9 cellular contexts compared by ENCODE assay signal in the genomic region with DNA sequence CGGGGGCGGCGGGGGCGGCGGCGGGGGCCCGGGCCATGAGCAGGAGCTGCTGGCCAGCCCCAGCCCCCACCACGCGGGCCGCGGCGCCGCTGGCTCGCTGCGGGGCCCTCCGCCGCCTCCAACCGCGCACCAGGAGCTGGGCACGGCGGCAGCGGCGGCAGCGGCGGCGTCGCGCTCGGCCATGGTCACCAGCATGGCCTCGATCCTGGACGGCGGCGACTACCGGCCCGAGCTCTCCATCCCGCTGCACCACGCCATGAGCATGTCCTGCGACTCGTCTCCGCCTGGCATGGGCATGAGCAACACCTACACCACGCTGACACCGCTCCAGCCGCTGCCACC. TPM values are rescaled to one million over a fixed set of nuclear protein-coding genes. Genes with fewer than 3 reads are reported as not detected.
A peak's percentile ranks its signal among the peaks of the same experiment; 100 is the strongest.
DNase-seq lines count a peak whose midpoint lies in the region; ATAC-seq, FAIRE-seq and TF ChIP-seq lines count a peak whose summit lies in the region.
"Had no signal": no experiment of that assay in that cellular context is flagged by ENCODE, and none has a peak within 500 bp of the region (broad histone marks: within the 10 kb centered on the region; RNA-seq: fewer than 3 reads in every experiment).

No MANE protein-coding gene starts in this region.

- peak overlapping the region; percentile 55 for H3K4me3 Mint-ChIP-seq in activated naive CD4-positive, alpha-beta T cell treated with anti-CD3 and anti-CD28 coated beads, Interleukin-2, amount 50 U/mL, for 24 hours
- H3K4me3 Mint-ChIP-seq in activated CD4-positive, alpha-beta memory T cell treated with anti-CD3 and anti-CD28 coated beads, Interleukin-2, amount 10 ng/mL, durations not matched to agents 7 days and 5 days: peak overlapping the region; percentile 32
- peak overlapping the region; percentile 91 for H3K4me3 Mint-ChIP-seq in type B pancreatic cell

- no peak for DNase-seq in activated naive CD4-positive, alpha-beta T cell treated with anti-CD3 and anti-CD28 coated beads, Interleukin-2, amount 50 U/mL, for 16 hours
- DNase-seq in activated CD4-positive, alpha-beta memory T cell treated with anti-CD3 and anti-CD28 coated beads, Interleukin-2, amount 10 ng/mL, durations not matched to agents 7 days and 5 days: no peak
- DNase-seq in left kidney (ENCODE audit: low read depth, low spot score): peak; percentile 12
- DNase-seq in type B pancreatic cell (ENCODE audit: extremely low spot score, unreplicated experiment): no peak
- no peak for DNase-seq in GM12891 (ENCODE audit: insufficient read length, low spot score)
- DNase-seq: MM.1S had no signal

- H3K4me1 Mint-ChIP-seq in activated naive CD4-positive, alpha-beta T cell treated with anti-CD3 and anti-CD28 coated beads, Interleukin-2, amount 50 U/mL, for 24 hours: peaks cover 45% of the 10 kb centered on the region
- H3K4me1 Mint-ChIP-seq in activated CD4-positive, alpha-beta memory T cell treated with anti-CD3 and anti-CD28 coated beads, Interleukin-2, amount 10 ng/mL, durations not matched to agents 7 days and 5 days: peaks cover 27% of the 10 kb centered on the region
- peaks cover 20% of the 10 kb centered on the region for H3K4me1 Mint-ChIP-seq in type B pancreatic cell (ENCODE audit: unreplicated experiment)

- POLR2A ChIA-PET in activated CD4-positive, alpha-beta memory T cell treated with anti-CD3 and anti-CD28 coated beads, Interleukin-2, amount 10 ng/mL, durations not matched to agents 7 days and 5 days (lab: Charles Lee): no interaction called here

- TF ChIP-seq POLR2A in GM12891 (IDR thresholded peaks at IDR 0.05; ENCODE audit: low read depth, low read length): no peak

- H3K27ac Mint-ChIP-seq in activated naive CD4-positive, alpha-beta T cell treated with anti-CD3 and anti-CD28 coated beads, Interleukin-2, amount 50 U/mL, for 24 hours: no peak overlapping the region
- H3K27ac Mint-ChIP-seq in activated CD4-positive, alpha-beta memory T cell treated with anti-CD3 and anti-CD28 coated beads, Interleukin-2, amount 10 ng/mL, durations not matched to agents 7 days and 5 days: no peak overlapping the region
- no peak overlapping the region for H3K27ac Mint-ChIP-seq in type B pancreatic cell

- ATAC-seq in esophagus mucosa (no peak), GM21423 (IDR thresholded peaks at IDR 0.05; ENCODE audit: unreplicated experiment) (no peak)

- H3K9me3 Mint-ChIP-seq in activated naive CD4-positive, alpha-beta T cell treated with anti-CD3 and anti-CD28 coated beads, Interleukin-2, amount 50 U/mL, for 24 hours: peaks cover 8% of the 10 kb centered on the region
- no peaks in the 10 kb centered on the region for H3K9me3 Mint-ChIP-seq in activated CD4-positive, alpha-beta memory T cell treated with anti-CD3 and anti-CD28 coated beads, Interleukin-2, amount 10 ng/mL, durations not matched to agents 7 days and 5 days
- H3K9me3 Mint-ChIP-seq in type B pancreatic cell: no peaks in the 10 kb centered on the region

- no peak for FAIRE-seq in GM12891 (lab: Jason Lieb, UNC)

- CTCF ChIA-PET in activated CD4-positive, alpha-beta memory T cell treated with anti-CD3 and anti-CD28 coated beads, Interleukin-2, amount 10 ng/mL, durations not matched to agents 7 days and 5 days (lab: Charles Lee): no interaction called here

- TF ChIP-seq CTCF in type B pancreatic cell (conservative IDR thresholded peaks at IDR 0.05): no peak

- H3K27me3 Mint-ChIP-seq in activated naive CD4-positive, alpha-beta T cell treated with anti-CD3 and anti-CD28 coated beads, Interleukin-2, amount 50 U/mL, for 24 hours: peaks cover 66% of the 10 kb centered on the region
- peaks cover 88% of the 10 kb centered on the region for H3K27me3 Mint-ChIP-seq in activated CD4-positive, alpha-beta memory T cell treated with anti-CD3 and anti-CD28 coated beads, Interleukin-2, amount 10 ng/mL, durations not matched to agents 7 days and 5 days
- H3K27me3 Mint-ChIP-seq in type B pancreatic cell: peaks cover 97% of the 10 kb centered on the region

- peaks cover 3% of the 10 kb centered on the region for H3K36me3 Mint-ChIP-seq in activated naive CD4-positive, alpha-beta T cell treated with anti-CD3 and anti-CD28 coated beads, Interleukin-2, amount 50 U/mL, for 24 hours
- H3K36me3 Mint-ChIP-seq in activated CD4-positive, alpha-beta memory T cell treated with anti-CD3 and anti-CD28 coated beads, Interleukin-2, amount 10 ng/mL, durations not matched to agents 7 days and 5 days (ENCODE audit: low read depth): peaks cover 19% of the 10 kb centered on the region
- no peaks in the 10 kb centered on the region for H3K36me3 Mint-ChIP-seq in type B pancreatic cell

TF ChIP-seq in GM12891, 5 proteins besides CTCF, POLR2A, EP300 and RAD21:
- TF ChIP-seq SPI1 (IDR thresholded peaks at IDR 0.05; ENCODE audit: low read depth, low read length): no peak
- TF ChIP-seq TAF1 (IDR thresholded peaks at IDR 0.05; ENCODE audit: low read depth, low read length): no peak
- TF ChIP-seq PAX5 (IDR thresholded peaks at IDR 0.05; ENCODE audit: insufficient read depth, low read length, severe bottlenecking): no peak
- no peak for TF ChIP-seq POU2F2 (IDR thresholded peaks at IDR 0.05; ENCODE audit: low read depth, low read length)
- TF ChIP-seq POLR2AphosphoS5 (IDR thresholded peaks at IDR 0.05; ENCODE audit: low read depth, low read length): no peak

RNA-seq across cellular contexts. Expression of a gene that starts 0.6 kb away (rescaled TPM):
- not detected for total RNA-seq in activated CD4-positive, alpha-beta memory T cell treated with anti-CD3 and anti-CD28 coated beads, Interleukin-2, amount 10 ng/mL, durations not matched to agents 7 days and 5 days
- 6.8 and 16.1 TPM in 2 replicates for total RNA-seq in type B pancreatic cell (ENCODE audit: low replicate concordance)
- under 0.01 TPM for total RNA-seq in esophagus mucosa
- 0.01 TPM for polyA plus RNA-seq in GM12891 (2012; ENCODE audit: low read depth, missing spikeins)

Comparison
In these comparisons a context has a peak if more than half of its experiments do, and no peak if none do; other contexts are left out.
1. H3K4me3 Mint-ChIP-seq: peak in every context shown above with its lines; median percentile 91 in type B pancreatic cell; 55 in activated naive CD4-positive, alpha-beta T cell treated with anti-CD3 and anti-CD28 coated beads, Interleukin-2, amount 50 U/mL, for 24 hours; 32 in activated CD4-positive, alpha-beta memory T cell treated with anti-CD3 and anti-CD28 coated beads, Interleukin-2, amount 10 ng/mL, durations not matched to agents 7 days and 5 days.